Comparison of ENCODE assay signal across 8 cellular contexts in genomic region chrX:41442824-41443560, GRCh38. TPM values are rescaled to one million over a fixed set of nuclear protein-coding genes. Genes with fewer than 3 reads are reported as not detected.
DNase-seq lines count a peak whose midpoint lies in the region; ATAC-seq and TF ChIP-seq lines count a peak whose summit lies in the region.

No MANE protein-coding gene starts in this region.

- no peak overlapping the region for H3K18ac ChIP-seq in mesendoderm (ENCODE audit: low read length)

- peaks cover 13 to 38% (median 27%) of the 10 kb centered on the region in 10 experiments for H3K4me1 ChIP-seq in BLaER1 treated with 17β-estradiol and CSF1 and Interleukin-3, amounts not matched to agents 10 nM and 100 nM
- H3K4me1 ChIP-seq in mesendoderm (ENCODE audit: control insufficient read depth, low read depth, low read length): no peaks in the 10 kb centered on the region

- no peak for TF ChIP-seq CTCF in astrocyte of the spinal cord (IDR thresholded peaks at IDR 0.05; ENCODE audit: low read depth, low read length)

- no peak overlapping the region for H3K23ac ChIP-seq in mesendoderm (ENCODE audit: low read length)

- peaks cover 0 to 10% (median 0%) of the 10 kb centered on the region in 11 experiments; a peak in 7 of 22 replicates for H3K9me3 ChIP-seq in BLaER1 treated with 17β-estradiol and CSF1 and Interleukin-3, amounts not matched to agents 10 nM and 100 nM (replicated peaks in 1 of 11)

- H3K9ac ChIP-seq in BLaER1 treated with 17β-estradiol and CSF1 and Interleukin-3, amounts not matched to agents 10 nM and 100 nM: peak overlapping the region; percentile 46 to 77 (median 70)
- peak overlapping the region; percentile 59 for H3K9ac ChIP-seq in mesendoderm (ENCODE audit: low read length)

- no peak overlapping the region for H4K8ac ChIP-seq in mesendoderm (ENCODE audit: low read depth, low read length)

- H3K4ac ChIP-seq in mesendoderm (ENCODE audit: low read depth, low read length): no peak overlapping the region

- H3K56ac ChIP-seq in mesendoderm (ENCODE audit: low read length): peak overlapping the region; percentile 76

- ATAC-seq in HG02840 (IDR thresholded peaks at IDR 0.05; ENCODE audit: low FRiP score, unreplicated experiment) (peak; percentile 2), HG03457 (IDR thresholded peaks at IDR 0.05; ENCODE audit: unreplicated experiment) (no peak)

- H3K36me3 ChIP-seq in BLaER1 treated with 17β-estradiol and CSF1 and Interleukin-3, amounts not matched to agents 10 nM and 100 nM: no peaks in the 10 kb centered on the region
- H3K36me3 ChIP-seq in mesendoderm (ENCODE audit: control insufficient read depth, insufficient read depth, low read length): no peaks in the 10 kb centered on the region

- H2BK120ac ChIP-seq in mesendoderm (ENCODE audit: low read depth, low read length): no peak overlapping the region

- H3K4me3 ChIP-seq in BLaER1 treated with 17β-estradiol and CSF1 and Interleukin-3, amounts not matched to agents 10 nM and 100 nM: peak overlapping the region in 8 of 10 experiments; percentile 16 to 51 (median 32); a peak in 10 of 20 replicates
- H3K4me3 ChIP-seq in astrocyte of the spinal cord (ENCODE audit: low read depth, low read length) (peak overlapping the region; percentile 32), mesendoderm (ENCODE audit: low read length) (no peak overlapping the region)

- H2AK5ac ChIP-seq in mesendoderm (ENCODE audit: low read length): no peak overlapping the region

- peak overlapping the region; percentile 41 to 82 (median 71) for H3K4me2 ChIP-seq in BLaER1 treated with 17β-estradiol and CSF1 and Interleukin-3, amounts not matched to agents 10 nM and 100 nM
- peak overlapping the region; percentile 22 for H3K4me2 ChIP-seq in mesendoderm (ENCODE audit: low read length)

- no peaks in the 10 kb centered on the region for H3K79me2 ChIP-seq in mesendoderm (ENCODE audit: control insufficient read depth, insufficient read depth, low read length)

- no peak overlapping the region for H4K5ac ChIP-seq in mesendoderm (ENCODE audit: low read length)

- in situ Hi-C loops in astrocyte of the spinal cord (cut with HindIII; ENCODE audit: low sequenced_read_pairs): no loop called here

- H3K27me3 ChIP-seq in BLaER1 treated with 17β-estradiol and CSF1 and Interleukin-3, amounts not matched to agents 10 nM and 100 nM: peaks cover 11 to 39% (median 34%) of the 10 kb centered on the region in 11 experiments; a peak in 19 of 22 replicates
- H3K27me3 ChIP-seq in mesendoderm (ENCODE audit: insufficient read depth, low read length, poor library complexity): no peaks in the 10 kb centered on the region

- H2BK5ac ChIP-seq in mesendoderm (ENCODE audit: low read length): no peak overlapping the region

- H2BK15ac ChIP-seq in mesendoderm (replicated peaks; ENCODE audit: low read depth): no peak overlapping the region

- DNase-seq in astrocyte of the spinal cord (ENCODE audit: low read depth, low spot score): no peak
- DNase-seq in mesendoderm: no peak
- no peak for DNase-seq in GM03348 (ENCODE audit: low spot score)
- DNase-seq in cortex of kidney (lab: John Stamatoyannopoulos, UW): no peak
- no peak for DNase-seq in HuH-7.5 (ENCODE audit: low spot score)

- no peaks in the 10 kb centered on the region for H3K79me1 ChIP-seq in mesendoderm (ENCODE audit: low read length)

- H3K27ac ChIP-seq in BLaER1 treated with 17β-estradiol and CSF1 and Interleukin-3, amounts not matched to agents 10 nM and 100 nM: peak overlapping the region; percentile 66 to 88 (median 80)
- H3K27ac ChIP-seq in mesendoderm (ENCODE audit: low read depth, low read length): no peak overlapping the region

- WGBS in mesendoderm (ENCODE audit: extremely low coverage, insufficient coverage, low lambda C conversion rate): no CpG with 5 or more reads among the region's 11 CpGs

- no peaks in the 10 kb centered on the region for H4K20me1 ChIP-seq in BLaER1 treated with 17β-estradiol and CSF1 and Interleukin-3, amounts not matched to agents 10 nM and 100 nM

RNA-seq across cellular contexts. Expression of gene NYX, which starts 4.2 kb away (rescaled TPM):
- 0.03 TPM for polyA plus RNA-seq in mesendoderm (2013, experiment 1 of 2)
- polyA plus RNA-seq in mesendoderm (2013, experiment 2 of 2): not detected
